1 cellular context compared by ENCODE assay signal in genomic region chr1:10429868-10430215, GRCh38.
TF ChIP-seq lines count a peak whose summit lies in the region.

No MANE protein-coding gene starts in this region.

TF ChIP-seq in H1, 55 proteins besides CTCF, POLR2A, EP300 and RAD21:
- TF ChIP-seq RXRA (IDR thresholded peaks at IDR 0.05; ENCODE audit: insufficient read depth, low read depth, low read length) (no peak), SIN3A (conservative IDR thresholded peaks at IDR 0.05 in 1 of 2, IDR thresholded peaks at IDR 0.05 in 1 of 2; ENCODE audit: low read depth in 1 of 2, low read length in 2 of 2) (no peak), TAF7 (optimal IDR thresholded peaks at IDR 0.05; ENCODE audit: borderline replicate concordance, low read depth, low read length) (no peak), NRF1 (IDR thresholded peaks at IDR 0.05; ENCODE audit: low read depth, low read length) (no peak), CHD2 (IDR thresholded peaks at IDR 0.05; ENCODE audit: low read length) (no peak), EGR1 (IDR thresholded peaks at IDR 0.05; ENCODE audit: borderline replicate concordance, low read depth, low read length) (no peak), TAF1 (IDR thresholded peaks at IDR 0.05; ENCODE audit: low read depth, low read length) (no peak), JUND (IDR thresholded peaks at IDR 0.05; ENCODE audit: low read length) (no peak)
